8 cellular contexts compared by ENCODE assay signal in the genomic region with DNA sequence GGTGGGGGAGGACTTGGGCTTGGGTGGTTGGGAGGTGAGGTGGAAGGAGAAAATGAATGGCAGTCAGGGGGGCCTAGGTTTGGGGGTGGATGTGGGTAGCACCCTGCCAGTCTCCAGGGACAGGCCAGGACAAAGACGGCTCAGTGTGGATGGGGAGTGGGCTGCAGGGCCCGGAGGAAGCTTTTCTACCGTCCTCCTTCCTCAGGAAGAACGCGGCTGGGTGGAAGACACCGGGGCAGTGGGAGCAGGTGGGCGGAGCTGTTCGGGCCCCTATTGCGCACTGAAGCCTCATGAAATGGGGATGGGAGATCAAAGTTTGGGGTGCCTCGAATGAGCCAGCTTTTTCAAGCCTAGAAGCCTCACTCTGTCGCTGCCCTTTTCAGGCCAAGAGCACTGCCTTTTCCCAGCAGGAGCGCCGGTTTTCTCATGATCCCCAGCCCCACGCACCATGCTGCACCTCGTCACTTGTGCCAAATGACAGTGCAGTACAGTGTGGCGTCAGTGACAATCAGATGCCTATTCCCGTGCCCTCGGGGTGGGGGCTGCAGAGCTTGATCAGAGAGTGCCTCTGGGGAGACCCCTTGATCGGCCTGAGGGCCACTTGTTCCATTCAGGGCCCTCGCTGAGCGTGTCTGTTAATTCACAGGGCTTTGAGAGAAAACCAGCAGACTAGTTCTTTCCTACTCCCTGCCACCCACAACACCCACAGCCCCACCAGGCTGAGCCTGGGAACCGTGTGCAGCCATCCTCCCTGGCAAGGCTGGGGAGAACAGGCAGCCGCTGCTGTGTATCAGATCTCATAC. TPM values are rescaled to one million over a fixed set of nuclear protein-coding genes. Genes with fewer than 3 reads are reported as not detected.
DNase-seq lines count a peak whose midpoint lies in the region; ATAC-seq and TF ChIP-seq lines count a peak whose summit lies in the region.

No MANE protein-coding gene starts in this region.

- H3K4me1 ChIP-seq in muscle layer of duodenum (ENCODE audit: control insufficient read depth in 1 of 2, insufficient read depth in 2 of 2, low read length in 2 of 2), result peaks cover 17 to 45% of the 10 kb centered on the region in 2 donors
- H3K4me1 ChIP-seq in suprapubic skin, result peaks cover 58% of the 10 kb centered on the region

- TF ChIP-seq CTCF in dorsolateral prefrontal cortex (IDR thresholded peaks at IDR 0.05 in 54 of 56, conservative IDR thresholded peaks at IDR 0.05 in 2 of 56; ENCODE audit: low read depth in 1 of 56, partially characterized antibody in 56 of 56) (no peak), suprapubic skin (IDR thresholded peaks at IDR 0.05) (no peak)

- WGBS in suprapubic skin, result 14% methylated on average over 23 of the region's 23 CpGs

- peak overlapping the region; percentile 99 for H3K9ac ChIP-seq in SK-N-MC (ENCODE audit: insufficient read length)

- no peak for TF ChIP-seq EP300 in suprapubic skin (IDR thresholded peaks at IDR 0.05)

- DNase-seq in EH (ENCODE audit: low read depth) (peak; percentile 38), SK-N-MC (ENCODE audit: low read depth, low spot score) (no peak), dorsolateral prefrontal cortex (peak in 2 of 10 donors; percentile 46 to 49), suprapubic skin (ENCODE audit: low spot score in 2 of 2) (peak in 1 of 2 donors; percentile 63), CD1c-positive myeloid dendritic cell (ENCODE audit: extremely low spot score) (no peak), NCI-H2029 (lab: John Stamatoyannopoulos, UW) (no peak)

- H3K4me3 ChIP-seq in SK-N-MC, result peak overlapping the region; percentile 99
- H3K4me3 ChIP-seq in dorsolateral prefrontal cortex, result peak overlapping the region; percentile 73 to 100 (median 99)
- peak overlapping the region; percentile 96 to 99 for H3K4me3 ChIP-seq in muscle layer of duodenum (ENCODE audit: low read depth in 1 of 2, low read length in 2 of 2)
- H3K4me3 ChIP-seq in suprapubic skin, result peak overlapping the region; percentile 78

- H3K36me3 ChIP-seq in SK-N-MC (ENCODE audit: insufficient read depth, low read length) (peaks cover 26% of the 10 kb centered on the region), muscle layer of duodenum (ENCODE audit: control insufficient read depth in 1 of 2, insufficient read depth in 2 of 2, low read length in 2 of 2) (peaks cover 18% of the 10 kb centered on the region in 2 donors), suprapubic skin (peaks cover 20% of the 10 kb centered on the region)

- H3K27me3 ChIP-seq in dorsolateral prefrontal cortex (no peaks in the 10 kb centered on the region), muscle layer of duodenum (ENCODE audit: low read depth, low read length) (no peaks in the 10 kb centered on the region), suprapubic skin (no peaks in the 10 kb centered on the region)

- no peaks in the 10 kb centered on the region for H3K9me3 ChIP-seq in SK-N-MC (ENCODE audit: low read depth, low read length)
- peaks cover 0 to 6% of the 10 kb centered on the region in 2 donors for H3K9me3 ChIP-seq in muscle layer of duodenum (ENCODE audit: control insufficient read depth in 1 of 2, low read length in 2 of 2)
- H3K9me3 ChIP-seq in suprapubic skin, result no peaks in the 10 kb centered on the region

- no peak for TF ChIP-seq POLR2A in suprapubic skin (IDR thresholded peaks at IDR 0.05)

- ATAC-seq in GM21825 (IDR thresholded peaks at IDR 0.05; ENCODE audit: unreplicated experiment), result no peak

- intact Hi-C loops in dorsolateral prefrontal cortex (cut with DNase I), result loop anchor here in 1 of 2 donors (5.0 kb wide), 1 partner anchor 145 kb away; the partner anchor contains the start of genes FKRP and STRN4

- H3K27ac ChIP-seq in SK-N-MC (0 out of 2 replicates have a peak overlapping the region, but pooled peaks have one; percentile 26), dorsolateral prefrontal cortex (peak overlapping the region; percentile 43 to 100 (median 100)), muscle layer of duodenum (ENCODE audit: low read length) (peak overlapping the region; percentile 96), suprapubic skin (peak overlapping the region; percentile 45)

RNA-seq across cellular contexts. Expression of gene CALM3, which starts 1.5 kb away (rescaled TPM):
- 1,000 to 10,000 TPM in 107 of 120 experiments, 100 to 1,000 TPM in 13; 467 to 2,124 (median 1,470) TPM for total RNA-seq in dorsolateral prefrontal cortex
- total RNA-seq in suprapubic skin, result 100 to 1,000 TPM in 1 of 4 donors, 10 to 100 TPM in 3; 56.0 to 102 (median 78.6) TPM

RNA-seq across cellular contexts. Expression of gene PTGIR, which starts 22.3 kb away (rescaled TPM):
- total RNA-seq in dorsolateral prefrontal cortex, result 1 to 10 TPM in 20 of 120 experiments, under 1 TPM in 69, not detected in 31; 0.19 to 2.5 (median 0.63) TPM
- 1 to 10 TPM in 3 of 4 donors, under 1 TPM in 1; 0.57 to 6.7 (median 2.4) TPM for total RNA-seq in suprapubic skin

RNA-seq across cellular contexts. Expression of gene GNG8, which starts 33.4 kb away (rescaled TPM):
- 1 to 10 TPM in 43 of 120 experiments, not detected in 77; 3.1 to 9.9 (median 5.0) TPM for total RNA-seq in dorsolateral prefrontal cortex
- not detected for total RNA-seq in suprapubic skin

RNA-seq across cellular contexts. Expression of gene DACT3, which starts 58.4 kb away (rescaled TPM):
- total RNA-seq in dorsolateral prefrontal cortex (10 to 100 TPM; 57.1 to 95.2 (median 76.6) TPM), suprapubic skin (1 to 10 TPM in 3 of 4 donors, under 1 TPM in 1; 0.68 to 1.8 (median 1.2) TPM)

Comparison
In these comparisons a context has a peak if more than half of its experiments do, and no peak if none do; other contexts are left out.
1. H3K27ac ChIP-seq: peak in every context shown above with its lines; median percentile 100 in dorsolateral prefrontal cortex; 96 in muscle layer of duodenum; 45 in suprapubic skin; 26 in SK-N-MC.
2. RNA of gene CALM3, which starts 1.5 kb away (total RNA-seq): 467 to 2,124 TPM in dorsolateral prefrontal cortex; 56.0 to 102 TPM in suprapubic skin; every median in the first group is over 4 times any median in the second.
3. Peak in every context shown above with its lines, with median percentiles within 50 percentile points of each other: H3K4me3 ChIP-seq.